ENCODE assay signal across 23 cellular contexts in genomic region chr6:39207421-39208232, GRCh38. TPM values are rescaled to one million over a fixed set of nuclear protein-coding genes. Genes with fewer than 3 reads are reported as not detected.
A peak's percentile ranks its signal among the peaks of the same experiment; 100 is the strongest.
DNase-seq lines count a peak whose midpoint lies in the region; ATAC-seq and TF ChIP-seq lines count a peak whose summit lies in the region.
"Had no signal": no experiment of that assay in that cellular context is flagged by ENCODE, and none has a peak within 500 bp of the region (broad histone marks: within the 10 kb centered on the region; RNA-seq: fewer than 3 reads in every experiment).

No MANE protein-coding gene starts in this region.

- no peak overlapping the region for H2BK120ac ChIP-seq in neuronal stem cell (ENCODE audit: low read depth, low read length)

- peak overlapping the region; percentile 37 for H3K4me2 ChIP-seq in hepatocyte
- H3K4me2 ChIP-seq in neuronal stem cell (ENCODE audit: insufficient read depth, low read length, poor library complexity, severe bottlenecking), result no peak overlapping the region

- H3K9me3 ChIP-seq in hepatocyte (ENCODE audit: low read depth), result no peaks in the 10 kb centered on the region
- H3K9me3 ChIP-seq in neuronal stem cell (replicated peaks in 1 of 2; ENCODE audit: control insufficient read depth in 2 of 2, insufficient read depth in 1 of 2, low read depth in 1 of 2, low read length in 2 of 2), result no peaks in the 10 kb centered on the region
- H3K9me3 ChIP-seq: heart right ventricle, prostate gland, upper lobe of left lung had no signal

- no peak overlapping the region for H2BK5ac ChIP-seq in neuronal stem cell (ENCODE audit: low read length)

- H3K27ac ChIP-seq in hepatocyte (peak overlapping the region; percentile 89), neuronal stem cell (replicated peaks; ENCODE audit: low read length) (no peak overlapping the region)
- H3K27ac ChIP-seq: heart right ventricle, prostate gland, VCaP had no signal

- H3K14ac ChIP-seq in neuronal stem cell (ENCODE audit: low read length), result no peak overlapping the region

- DNase-seq in DMS79 treated with DMSO at 0.1 percent for 48 hours (lab: John Stamatoyannopoulos, UW) (peak; percentile 14), NCI-H526 (lab: John Stamatoyannopoulos, UW) (peak; percentile 69 to 74), hepatocyte (ENCODE audit: low spot score) (peak; percentile 67), neuronal stem cell (ENCODE audit: low spot score) (no peak), NCI-H1436 treated with DMSO at 0.1 percent for 48 hours (lab: John Stamatoyannopoulos, UW) (no peak), COLO829 (ENCODE audit: low spot score) (no peak)
- no peak for DNase-seq in activated naive CD4-positive, alpha-beta T cell treated with Interleukin-2 at 50 U/mL for 16 hours
- DNase-seq: activated CD4-positive, alpha-beta T cell treated with anti-CD3 and anti-CD28 coated beads, Interleukin-2, amount 50 U/mL, for 48 hours; caudate nucleus; CD4-positive, alpha-beta memory T cell; dermis blood vessel endothelial cell; heart right ventricle; mammary epithelial cell; NCI-H1092 treated with DMSO at 0.1 percent for 48 hours; NCI-H2081 treated with DMSO at 0.1 percent for 48 hours; NCI-H69; SHP77; stimulated activated CD4-positive, alpha-beta T cell treated with anti-CD3 and anti-CD28 coated beads, Interleukin-4, amount 100 ng/mL, for 1 hour; upper lobe of left lung had no signal

- TF ChIP-seq CTCF in hepatocyte (IDR thresholded peaks at IDR 0.05; ENCODE audit: poor library complexity), result no peak

- H2AFZ ChIP-seq in hepatocyte (no peak overlapping the region), neuronal stem cell (ENCODE audit: low read length) (no peak overlapping the region)

- no peak overlapping the region for H2AK5ac ChIP-seq in neuronal stem cell (ENCODE audit: low read depth, low read length)

- no peak overlapping the region for H3K4me3 ChIP-seq in hepatocyte
- H3K4me3 ChIP-seq in neuronal stem cell (ENCODE audit: low read length in 2 of 2), result no peak overlapping the region
- H3K4me3 ChIP-seq: heart right ventricle, prostate gland, upper lobe of left lung had no signal

- H3K4ac ChIP-seq in neuronal stem cell (ENCODE audit: low read length), result no peak overlapping the region

- no peak overlapping the region for H4K8ac ChIP-seq in neuronal stem cell (ENCODE audit: low read depth, low read length)

- H3K4me1 ChIP-seq in hepatocyte (ENCODE audit: insufficient read depth), result peaks cover 72% of the 10 kb centered on the region
- peaks cover 0 to 36% of the 10 kb centered on the region in 2 donors for H3K4me1 ChIP-seq in neuronal stem cell (ENCODE audit: control insufficient read depth in 2 of 2, insufficient read depth in 1 of 2, low read depth in 1 of 2, low read length in 2 of 2)
- H3K4me1 ChIP-seq: prostate gland had no signal

- no peak overlapping the region for H3K23ac ChIP-seq in neuronal stem cell (ENCODE audit: low read depth, low read length, poor library complexity)

- H3K79me1 ChIP-seq in neuronal stem cell (ENCODE audit: low read depth, low read length), result peaks cover 2% of the 10 kb centered on the region

- H3K9me2 ChIP-seq in hepatocyte (replicated peaks; ENCODE audit: insufficient read depth), result no peaks in the 10 kb centered on the region

- no peak overlapping the region for H3K9ac ChIP-seq in neuronal stem cell (ENCODE audit: low read depth, low read length, poor library complexity)

- H4K91ac ChIP-seq in neuronal stem cell (ENCODE audit: low read depth, low read length, poor library complexity), result no peak overlapping the region

- no peaks in the 10 kb centered on the region for H4K20me1 ChIP-seq in hepatocyte (ENCODE audit: insufficient read depth, poor library complexity, severe bottlenecking)

- H3K27me3 ChIP-seq in hepatocyte, result no peaks in the 10 kb centered on the region
- peaks cover 0 to 14% (median 0%) of the 10 kb centered on the region in 3 experiments for H3K27me3 ChIP-seq in neuronal stem cell (ENCODE audit: control insufficient read depth in 3 of 3, insufficient read depth in 3 of 3, low read depth in 1 of 3, low read length in 3 of 3)
- H3K27me3 ChIP-seq: upper lobe of left lung had no signal

- peaks cover 19% of the 10 kb centered on the region for H3K79me2 ChIP-seq in hepatocyte

- WGBS in hepatocyte (ENCODE audit: low lambda C conversion rate, missing lambda C conversion rate), result 76% methylated on average over 7 of the region's 8 CpGs
- WGBS in neuronal stem cell (ENCODE audit: extremely low coverage in 2 of 2, insufficient read length in 2 of 2, insufficient replicate concordance in 1 of 2), 2 donors, result no CpG with 5 or more reads among the region's 8 CpGs

- H3K36me3 ChIP-seq in hepatocyte (replicated peaks; ENCODE audit: insufficient read depth, low read depth) (no peaks in the 10 kb centered on the region), neuronal stem cell (replicated peaks in 1 of 2; ENCODE audit: control insufficient read depth in 2 of 2, insufficient read depth in 2 of 2, low read length in 2 of 2) (no peaks in the 10 kb centered on the region)
- H3K36me3 ChIP-seq: heart right ventricle, prostate gland, upper lobe of left lung had no signal

- no peak for ATAC-seq in GM21528 (IDR thresholded peaks at IDR 0.05; ENCODE audit: low FRiP score, unreplicated experiment)
- ATAC-seq: heart right ventricle; natural killer cell treated with Interleukin-12 subunit alpha and Interleukin-12 subunit beta and Interleukin-15 and Interleukin-18, amount 100 ng/mL, for 72 hours had no signal

- peak overlapping the region; percentile 8 for H2BK15ac ChIP-seq in neuronal stem cell (ENCODE audit: low read length)

- no peak overlapping the region for H2BK12ac ChIP-seq in neuronal stem cell (ENCODE audit: low read length)

- no peak overlapping the region for H3K18ac ChIP-seq in neuronal stem cell (ENCODE audit: low read length)

RNA-seq across cellular contexts. Expression of gene KCNK5, which starts 21.6 kb away (rescaled TPM):
- 11.4 and 11.6 TPM in 2 replicates for total RNA-seq in hepatocyte
- polyA plus RNA-seq in hepatocyte, result 6.6 and 10.7 TPM in 2 replicates
- polyA plus RNA-seq in neuronal stem cell (2013, experiment 1 of 2), result 4.8 TPM
- polyA plus RNA-seq in neuronal stem cell (2013, experiment 2 of 2), result 4.9 TPM

Comparison
In these comparisons a context has a peak if more than half of its experiments do, and no peak if none do; other contexts are left out.
1. DNase-seq: peak in DMS79 treated with DMSO at 0.1 percent for 48 hours (single experiment), NCI-H526 (2 of 2) and hepatocyte (single experiment); none in neuronal stem cell (single experiment), NCI-H1436 treated with DMSO at 0.1 percent for 48 hours (single experiment), COLO829 (single experiment) and activated naive CD4-positive, alpha-beta T cell treated with Interleukin-2 at 50 U/mL for 16 hours (single experiment).